3 cellular contexts compared by ENCODE assay signal in genomic region chr12:132536102-132536876, GRCh38.
TF ChIP-seq lines count a peak whose summit lies in the region.

No MANE protein-coding gene starts in this region.

TF ChIP-seq in A549, 52 proteins besides CTCF, POLR2A, EP300 and RAD21:
- TF ChIP-seq RCOR1 (IDR thresholded peaks at IDR 0.05; ENCODE audit: low read depth, low read length) (no peak), KDM1A (IDR thresholded peaks at IDR 0.05; ENCODE audit: low read depth) (peak; percentile 72; the same call in 1 of the 2 replicates), HES2 (IDR thresholded peaks at IDR 0.05) (no peak), ESRRA (IDR thresholded peaks at IDR 0.05; ENCODE audit: borderline replicate concordance, low read length) (no peak), EHF (CRISPR knock-in tag; IDR thresholded peaks at IDR 0.05) (no peak), HMGXB4 (CRISPR knock-in tag; IDR thresholded peaks at IDR 0.05; ENCODE audit: borderline replicate concordance) (no peak), TP53 (CRISPR knock-in tag; IDR thresholded peaks at IDR 0.05) (no peak), JUN (IDR thresholded peaks at IDR 0.05) (no peak)

TF ChIP-seq in H1, 55 proteins besides CTCF, POLR2A, EP300 and RAD21:
- TF ChIP-seq GABPA (IDR thresholded peaks at IDR 0.05; ENCODE audit: borderline replicate concordance, insufficient read depth, low read length) (no peak), EZH2 (IDR thresholded peaks at IDR 0.05; ENCODE audit: low read depth, low read length, severe bottlenecking) (no peak), SIN3A (conservative IDR thresholded peaks at IDR 0.05 in 1 of 2, IDR thresholded peaks at IDR 0.05 in 1 of 2; ENCODE audit: low read depth in 1 of 2, low read length in 2 of 2) (no peak), BACH1 (IDR thresholded peaks at IDR 0.05; ENCODE audit: low read length) (no peak), SRF (IDR thresholded peaks at IDR 0.05; ENCODE audit: low read depth, low read length) (no peak), CREB1 (IDR thresholded peaks at IDR 0.05) (no peak), CHD7 (IDR thresholded peaks at IDR 0.05; ENCODE audit: insufficient replicate concordance, low read length) (no peak), ASH2L (IDR thresholded peaks at IDR 0.05; ENCODE audit: low read length) (no peak), POLR2AphosphoS5 (IDR thresholded peaks at IDR 0.05; ENCODE audit: low read depth, low read length) (no peak), E2F6 (IDR thresholded peaks at IDR 0.05) (no peak), SP4 (IDR thresholded peaks at IDR 0.05; ENCODE audit: low read length) (no peak)

TF ChIP-seq in SK-N-SH, 30 proteins besides CTCF, POLR2A, EP300 and RAD21:
- TF ChIP-seq POLR2AphosphoS5 (IDR thresholded peaks at IDR 0.05; ENCODE audit: low read depth, low read length) (no peak), NFIC (IDR thresholded peaks at IDR 0.05; ENCODE audit: borderline replicate concordance) (no peak), GATA2 (CRISPR knock-in tag; IDR thresholded peaks at IDR 0.05) (no peak), MAX (IDR thresholded peaks at IDR 0.05; ENCODE audit: low read depth) (no peak), USF2 (IDR thresholded peaks at IDR 0.05; ENCODE audit: borderline replicate concordance, low read depth, low read length) (no peak), RXRA (IDR thresholded peaks at IDR 0.05; ENCODE audit: borderline replicate concordance, low read depth) (no peak), FOSL2 (IDR thresholded peaks at IDR 0.05; ENCODE audit: borderline replicate concordance, low read depth) (no peak), MEF2A (IDR thresholded peaks at IDR 0.05; ENCODE audit: borderline replicate concordance, low read depth) (no peak), PBX3 (IDR thresholded peaks at IDR 0.05) (no peak), TCF12 (IDR thresholded peaks at IDR 0.05) (no peak)
